ENCODE assay signal across 8 cellular contexts in the genomic region with DNA sequence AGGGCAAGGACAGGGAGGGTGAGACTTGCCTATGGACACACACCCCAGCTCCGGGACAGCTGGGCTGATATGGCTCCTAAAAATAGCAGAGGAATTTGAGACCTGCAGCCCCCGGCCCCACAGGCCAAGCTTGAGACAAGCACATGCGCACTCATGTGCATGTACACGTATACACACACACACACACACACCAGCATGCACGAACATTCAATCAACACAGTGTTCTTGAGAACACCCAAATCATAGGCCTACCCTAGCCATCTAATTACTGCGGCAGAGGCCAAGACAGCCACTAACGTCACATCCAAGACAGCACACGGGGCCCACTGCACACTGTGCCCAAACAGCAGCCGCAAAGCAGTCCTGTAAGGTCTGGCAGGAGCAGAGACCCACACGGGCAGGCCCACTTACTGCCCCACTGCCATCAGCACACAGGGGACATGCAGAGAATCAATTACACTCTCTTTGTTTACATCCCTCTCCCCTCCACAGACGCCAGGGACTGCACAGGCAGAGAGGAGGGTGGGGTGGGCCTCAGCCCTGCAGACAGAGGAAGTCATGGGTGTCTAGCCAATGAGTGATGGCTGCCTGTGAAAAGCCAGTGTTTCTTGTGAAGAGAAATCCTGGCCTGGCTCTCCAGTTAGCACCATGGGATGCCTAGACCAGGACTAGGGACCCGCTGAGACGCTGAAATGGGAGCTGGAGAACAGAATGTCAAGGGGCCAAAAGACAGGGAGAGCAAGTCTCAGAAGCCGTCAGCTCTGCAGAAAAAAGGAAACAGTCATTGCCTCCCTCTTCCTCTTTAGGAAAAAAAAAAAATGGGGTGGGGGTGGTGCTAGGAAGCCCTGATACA. TPM values are rescaled to one million over a fixed set of nuclear protein-coding genes. Genes with fewer than 3 reads are reported as not detected.
DNase-seq lines count a peak whose midpoint lies in the region; ATAC-seq, FAIRE-seq and TF ChIP-seq lines count a peak whose summit lies in the region.

No MANE protein-coding gene starts in this region.

- peak; percentile 31 for DNase-seq in activated CD4-positive, alpha-beta T cell treated with anti-CD3 and anti-CD28 coated beads for 1 hour
- DNase-seq in activated CD4-positive, alpha-beta T cell treated with anti-CD3 and anti-CD28 coated beads, Interleukin-2, amount 50 U/mL, for 4 hours: no peak
- DNase-seq in SK-N-SH: peak; percentile 73
- DNase-seq in GM12878 (ENCODE audit: low read depth, low spot score): no peak
- no peak for DNase-seq in mesendoderm
- no peak for DNase-seq in NCI-H187 treated with DMSO at 0.1 percent for 48 hours (lab: John Stamatoyannopoulos, UW)

- no peak overlapping the region for H3K9ac ChIP-seq in SK-N-SH
- peak overlapping the region; percentile 63 for H3K9ac ChIP-seq in GM12878 (ENCODE audit: control insufficient read depth, insufficient read depth, low read length)
- H3K9ac ChIP-seq in mesendoderm (ENCODE audit: low read length): no peak overlapping the region

- H3K4ac ChIP-seq in mesendoderm (ENCODE audit: low read depth, low read length): no peak overlapping the region

- H3K27ac ChIP-seq in SK-N-SH (ENCODE audit: low read depth in 2 of 2, low read length in 1 of 2) (peak overlapping the region in 1 of 2 experiments; percentile 82; a peak in 2 of 4 replicates), GM12878 (ENCODE audit: control insufficient read depth, insufficient read depth) (peak overlapping the region; percentile 76), mesendoderm (ENCODE audit: low read depth, low read length) (no peak overlapping the region), thymus (ENCODE audit: low read depth) (peak overlapping the region; percentile 81)

- no peak overlapping the region for H4K8ac ChIP-seq in mesendoderm (ENCODE audit: low read depth, low read length)

- peak; percentile 22 for ATAC-seq in GM12878
- no peak for ATAC-seq in HG02642 (IDR thresholded peaks at IDR 0.05; ENCODE audit: poor library complexity, unreplicated experiment)

- H3K56ac ChIP-seq in mesendoderm (ENCODE audit: low read length): peak overlapping the region; percentile 68

- POLR2A ChIA-PET in SK-N-SH (lab: Yijun Ruan, JAX): interaction anchor here (1.2 to 2.0 kb wide), 2 partner anchors 8 to 10 kb away, joined by 3 to 7 read pairs; no protein-coding TSS in a partner anchor
- POLR2A ChIA-PET in GM12878 (lab: Charles Lee): interaction anchor here (0.6 to 2.3 kb wide), 12 partner anchors 8 to 414 kb away, joined by 3 to 16 read pairs (median 6); a partner anchor contains a TSS

- H2BK15ac ChIP-seq in mesendoderm (replicated peaks; ENCODE audit: low read depth): no peak overlapping the region

- in situ Hi-C loops in GM12878 (cut with MboI): no loop called here

- H4K20me1 ChIP-seq in SK-N-SH (ENCODE audit: insufficient read depth) (no peaks in the 10 kb centered on the region), GM12878 (ENCODE audit: control insufficient read depth, insufficient read depth) (no peaks in the 10 kb centered on the region)

- FAIRE-seq in GM12878 (lab: Jason Lieb, UNC): no peak

- TF ChIP-seq EP300 in SK-N-SH (IDR thresholded peaks at IDR 0.05; ENCODE audit: borderline replicate concordance in 1 of 2, low read depth in 1 of 2, low read length in 1 of 2) (no peak), GM12878 (IDR thresholded peaks at IDR 0.05; ENCODE audit: borderline replicate concordance in 1 of 2, control insufficient read depth in 1 of 2, low read depth in 2 of 2, low read length in 2 of 2) (no peak)

- H3K36me3 ChIP-seq in SK-N-SH (replicated peaks in 1 of 2; ENCODE audit: control insufficient read depth in 1 of 2, insufficient read depth in 2 of 2, low read length in 1 of 2) (no peaks in the 10 kb centered on the region), GM12878 (ENCODE audit: control insufficient read depth in 2 of 2, insufficient read depth in 2 of 2, low read length in 1 of 2) (peaks cover 0 to 10% of the 10 kb centered on the region in 2 experiments; a peak in 2 of 4 replicates), mesendoderm (ENCODE audit: control insufficient read depth, insufficient read depth, low read length) (no peaks in the 10 kb centered on the region), thymus (ENCODE audit: control insufficient read depth, insufficient read depth) (peaks cover 8% of the 10 kb centered on the region)

- TF ChIP-seq RAD21 in SK-N-SH (IDR thresholded peaks at IDR 0.05; ENCODE audit: low read length): no peak
- TF ChIP-seq RAD21 in GM12878 (IDR thresholded peaks at IDR 0.05; ENCODE audit: insufficient read depth, low read depth, low read length): no peak

- H2BK120ac ChIP-seq in mesendoderm (ENCODE audit: low read depth, low read length): no peak overlapping the region

- no peak overlapping the region for H2AFZ ChIP-seq in SK-N-SH (ENCODE audit: low read depth)
- peak overlapping the region; percentile 35 for H2AFZ ChIP-seq in GM12878 (ENCODE audit: control insufficient read depth, low read depth, low read length)

- intact Hi-C loops in GM12878 (cut with micrococcal nuclease; ENCODE audit: unreplicated experiment): loop anchor here (10.0 kb wide), 1 partner anchor 224 kb away; no protein-coding TSS in a partner anchor

- TF ChIP-seq CTCF in SK-N-SH (IDR thresholded peaks at IDR 0.05) (no peak), GM12878 (IDR thresholded peaks at IDR 0.05 in 2 of 3, conservative IDR thresholded peaks at IDR 0.05 in 1 of 3; ENCODE audit: control insufficient read depth in 2 of 3, extremely low read depth in 1 of 3, insufficient read depth in 1 of 3, low read depth in 3 of 3, low read length in 3 of 3) (no peak)

- CTCF ChIA-PET in SK-N-SH (lab: Yijun Ruan, JAX) (interaction anchor here (0.7 to 22.3 kb wide), 11 partner anchors 8 to 187 kb away, joined by 3 to 535 read pairs (median 5); a partner anchor contains a TSS), GM12878 (lab: Yijun Ruan, JAX) (interaction anchor here (0.9 to 14.6 kb wide), 10 partner anchors 7 to 667 kb away, joined by 3 to 371 read pairs (median 8); no protein-coding TSS in a partner anchor)

- H3K23ac ChIP-seq in mesendoderm (ENCODE audit: low read length): no peak overlapping the region

- no TSS peak for BruUV-seq in GM12878 (replicated peaks; lab: Mats Ljungman, UMichigan)

- peaks cover 4% of the 10 kb centered on the region for H3F3A ChIP-seq in SK-N-SH (replicated peaks; ENCODE audit: insufficient read depth)

- H3K4me3 ChIP-seq in SK-N-SH (ENCODE audit: low read depth in 2 of 2, low read length in 1 of 2): peak overlapping the region; percentile 5 to 38; a peak in 1 of 4 replicates
- H3K4me3 ChIP-seq in GM12878: peak overlapping the region; percentile 81
- H3K4me3 ChIP-seq in mesendoderm (ENCODE audit: low read length): no peak overlapping the region
- peak overlapping the region; percentile 61 for H3K4me3 ChIP-seq in thymus (ENCODE audit: low read length)

- H4K5ac ChIP-seq in mesendoderm (ENCODE audit: low read length): no peak overlapping the region

- H3K9me3 ChIP-seq in SK-N-SH (no peaks in the 10 kb centered on the region), GM12878 (replicated peaks; ENCODE audit: control insufficient read depth, insufficient read depth, low read length) (no peaks in the 10 kb centered on the region), thymus (ENCODE audit: control insufficient read depth) (no peaks in the 10 kb centered on the region)

- 70% methylated on average over 13 of the region's 14 CpGs for WGBS in SK-N-SH (ENCODE audit: low lambda C conversion rate)
- 0% methylated on average over 14 of the region's 14 CpGs for WGBS in GM12878 (ENCODE audit: insufficient coverage, insufficient replicate concordance, low lambda C conversion rate, missing lambda C conversion rate)
- no CpG with 5 or more reads among the region's 14 CpGs for WGBS in mesendoderm (ENCODE audit: extremely low coverage, insufficient coverage, low lambda C conversion rate)
- 5% methylated on average over 14 of the region's 14 CpGs for WGBS in thymus

- H3K4me1 ChIP-seq in SK-N-SH (ENCODE audit: control insufficient read depth in 1 of 2, insufficient read depth in 2 of 2, low read depth in 1 of 2, low read length in 1 of 2) (peaks cover 29 to 51% of the 10 kb centered on the region in 2 experiments), GM12878 (ENCODE audit: control insufficient read depth, insufficient read depth, low read length) (peaks cover 37% of the 10 kb centered on the region), mesendoderm (ENCODE audit: control insufficient read depth, low read depth, low read length) (peaks cover 3% of the 10 kb centered on the region), thymus (ENCODE audit: control insufficient read depth, insufficient read depth, low read length) (peaks cover 21% of the 10 kb centered on the region)

- no peak overlapping the region for H2BK5ac ChIP-seq in mesendoderm (ENCODE audit: low read length)

- H3K79me2 ChIP-seq in SK-N-SH (ENCODE audit: insufficient read depth) (peaks cover 6% of the 10 kb centered on the region; the same call in 1 of the 2 replicates), GM12878 (ENCODE audit: control insufficient read depth, insufficient read depth, low read length) (peaks cover 31% of the 10 kb centered on the region), mesendoderm (ENCODE audit: control insufficient read depth, insufficient read depth, low read length) (no peaks in the 10 kb centered on the region)

- H3K4me2 ChIP-seq in SK-N-SH (peak overlapping the region; percentile 82), GM12878 (ENCODE audit: control insufficient read depth, insufficient read depth) (peak overlapping the region; percentile 98), mesendoderm (ENCODE audit: low read length) (no peak overlapping the region)

- SMC1A ChIA-PET in GM12878 (lab: Charles Lee; ENCODE audit: uncharacterized antibody, unreplicated experiment): interaction anchor here (0.7 to 4.8 kb wide), 11 partner anchors 7 to 189 kb away, joined by 3 to 42 read pairs (median 4); a partner anchor contains a TSS

- H3K27me3 ChIP-seq in SK-N-SH (ENCODE audit: insufficient read depth) (no peaks in the 10 kb centered on the region), GM12878 (replicated peaks in 1 of 2; ENCODE audit: control insufficient read depth in 2 of 2, insufficient read depth in 2 of 2, low read length in 1 of 2) (no peaks in the 10 kb centered on the region), mesendoderm (ENCODE audit: insufficient read depth, low read length, poor library complexity) (no peaks in the 10 kb centered on the region), thymus (ENCODE audit: control insufficient read depth, insufficient read depth) (no peaks in the 10 kb centered on the region)

- no peak for TF ChIP-seq POLR2A in GM12878 (IDR thresholded peaks at IDR 0.05; ENCODE audit: low read depth, low read length)

- H3K79me1 ChIP-seq in mesendoderm (ENCODE audit: low read length): no peaks in the 10 kb centered on the region

- H3K9me2 ChIP-seq in SK-N-SH: no peaks in the 10 kb centered on the region

- no peak overlapping the region for H2AK5ac ChIP-seq in mesendoderm (ENCODE audit: low read length)

- H3K18ac ChIP-seq in mesendoderm (ENCODE audit: low read length): no peak overlapping the region

- RAD21 ChIA-PET in GM12878 (lab: Charles Lee; ENCODE audit: unreplicated experiment): interaction anchor here (0.6 to 6.1 kb wide), 10 partner anchors 8 to 413 kb away, joined by 3 to 54 read pairs (median 6); a partner anchor contains a TSS

RNA-seq across cellular contexts. Expression of a gene that starts 39.3 kb away (rescaled TPM):
- polyA plus RNA-seq in SK-N-SH (2012; rRNA removed) (6.0 and 6.6 TPM in 2 replicates), GM12878 (2011; rRNA removed) (4.6 and 9.8 TPM in 2 replicates), GM12878 (2014; fragmentation: Illumina TruSeq; extraction: Trizol) (23.0 and 31.3 TPM in 2 replicates), GM12878 (2014; fragmentation: Nextera tagmentation; extraction: Ambion mirVana) (1 to 10 TPM; 2.9 to 3.9 TPM), GM12878 (2014; rRNA removed) (31.2 and 42.9 TPM in 2 replicates), GM12878 (2016; fragmentation: Nextera tagmentation; extraction: Ambion mirVana) (10 to 100 TPM; 23.2 to 24.6 TPM), thymus (52.8 TPM)
- 5.2 and 5.3 TPM in 2 replicates for polyA plus RNA-seq in SK-N-SH (2012; cell fraction: cytosol; rRNA removed)
- 31.2 and 36.7 TPM in 2 replicates for polyA plus RNA-seq in SK-N-SH (2012; cell fraction: nucleus; rRNA removed)
- 128 and 136 TPM in 2 replicates for total RNA-seq in GM12878 (2013; cell fraction: nucleolus; rRNA removed)
- total RNA-seq in GM12878 (2014; rRNA removed) (42.8 and 43.5 TPM in 2 replicates), GM12878 (2014; rRNA removed; fragmentation: Illumina TruSeq; extraction: Trizol) (21.5 and 24.4 TPM in 2 replicates), GM12878 (2021) (60.9 and 66.0 TPM in 2 replicates)
- 33.0 TPM for polyA plus RNA-seq in GM12878 (2011; ENCODE audit: low read depth)
- polyA plus RNA-seq in GM12878 (2011; cell fraction: cytosol; rRNA removed): 10.8 and 17.4 TPM in 2 replicates
- polyA plus RNA-seq in GM12878 (2011; cell fraction: nucleus; rRNA removed): 55.4 and 69.1 TPM in 2 replicates
- polyA plus RNA-seq in GM12878 (2012): 41.6 and 45.2 TPM in 2 replicates
- polyA minus RNA-seq in GM12878 (2011; rRNA and poly(A)+ RNA removed): 22.6 and 34.3 TPM in 2 replicates
- 11.6 and 18.6 TPM in 2 replicates for polyA minus RNA-seq in GM12878 (2011; cell fraction: cytosol; rRNA and poly(A)+ RNA removed)
- polyA minus RNA-seq in GM12878 (2011; cell fraction: nucleus; rRNA and poly(A)+ RNA removed): 38.1 and 52.6 TPM in 2 replicates
- 12.7 TPM for polyA plus RNA-seq in mesendoderm (2013, experiment 1 of 2)
- 11.4 TPM for polyA plus RNA-seq in mesendoderm (2013, experiment 2 of 2)

Comparison
In these comparisons a context has a peak if more than half of its experiments do, and no peak if none do; other contexts are left out.
1. DNase-seq: peak in activated CD4-positive, alpha-beta T cell treated with anti-CD3 and anti-CD28 coated beads for 1 hour (single experiment) and SK-N-SH (single experiment); none in activated CD4-positive, alpha-beta T cell treated with anti-CD3 and anti-CD28 coated beads, Interleukin-2, amount 50 U/mL, for 4 hours (0 of 2), GM12878 (single experiment), mesendoderm (single experiment) and NCI-H187 treated with DMSO at 0.1 percent for 48 hours (single experiment).